In genomic region chr20:14622796-14623195, GRCh38 we compare ENCODE assay signal across 11 cellular contexts.
DNase-seq lines count a peak whose midpoint lies in the region; ATAC-seq and TF ChIP-seq lines count a peak whose summit lies in the region.
"Had no signal": no experiment of that assay in that cellular context is flagged by ENCODE, and none has a peak within 500 bp of the region (broad histone marks: within the 10 kb centered on the region; RNA-seq: fewer than 3 reads in every experiment).

No MANE protein-coding gene starts in this region.

- TF ChIP-seq POLR2A in esophagus squamous epithelium (IDR thresholded peaks at IDR 0.05): no peak

- no peaks in the 10 kb centered on the region for H3K27me3 Mint-ChIP-seq in type B pancreatic cell
- H3K27me3 Mint-ChIP-seq: dendritic cell treated with granulocyte-macrophage colony-stimulating factor and Interleukin-4, amounts not matched to agents 40 ng/mL and 50 ng/mL, for 4 days had no signal

- no peaks in the 10 kb centered on the region for H3K9me3 ChIP-seq in NT2/D1 (ENCODE audit: insufficient read depth, low read length)
- no peaks in the 10 kb centered on the region for H3K9me3 ChIP-seq in parathyroid adenoma (ENCODE audit: control insufficient read depth, low read length)
- no peaks in the 10 kb centered on the region for H3K9me3 ChIP-seq in esophagus squamous epithelium

- H3K36me3 Mint-ChIP-seq in type B pancreatic cell: no peaks in the 10 kb centered on the region

- no peak overlapping the region for H3K27ac ChIP-seq in parathyroid adenoma
- H3K27ac ChIP-seq in esophagus squamous epithelium: no peak overlapping the region

- no peak overlapping the region for H3K4me2 ChIP-seq in parathyroid adenoma (ENCODE audit: low read length)

- WGBS in esophagus squamous epithelium, 2 donors: 42 to 46% methylated on average over 2 of the region's 2 CpGs

- H3K79me2 ChIP-seq in parathyroid adenoma: no peaks in the 10 kb centered on the region

- H3K4me3 ChIP-seq in NT2/D1 (ENCODE audit: insufficient read length, low read depth): no peak overlapping the region
- no peak overlapping the region for H3K4me3 ChIP-seq in parathyroid adenoma (ENCODE audit: low read depth, low read length)
- H3K4me3 ChIP-seq in esophagus squamous epithelium: no peak overlapping the region

- H3K9me3 Mint-ChIP-seq in type B pancreatic cell: no peaks in the 10 kb centered on the region

- DNase-seq in NT2/D1 (ENCODE audit: low read depth, low spot score) (peak; percentile 16), esophagus squamous epithelium (lab: John Stamatoyannopoulos, UW) (no peak), cerebellar nuclear complex (lab: John Stamatoyannopoulos, UW) (no peak), type B pancreatic cell (ENCODE audit: extremely low spot score, unreplicated experiment) (no peak)
- DNase-seq: activated T-cell treated with anti-CD3 and anti-CD28 coated beads, Interleukin-2, amount 50 U/mL, for 72 hours; GF-D8; NCI-H526 had no signal

- intact Hi-C loops in esophagus squamous epithelium (cut with DNase I): no loop called here

- H3K9ac ChIP-seq in NT2/D1 (ENCODE audit: insufficient read length, low read depth) (no peak overlapping the region), parathyroid adenoma (no peak overlapping the region)

- H3K27me3 ChIP-seq in NT2/D1 (ENCODE audit: insufficient read depth, insufficient read length) (no peaks in the 10 kb centered on the region), parathyroid adenoma (ENCODE audit: control insufficient read depth, insufficient read depth, low read length) (no peaks in the 10 kb centered on the region), esophagus squamous epithelium (no peaks in the 10 kb centered on the region)

- TF ChIP-seq CTCF in GM12872 (IDR thresholded peaks at IDR 0.05; ENCODE audit: insufficient read depth, low read depth, low read length) (0 out of 3 replicates have a peak, but pooled peaks have one; percentile 1), parathyroid adenoma (IDR thresholded peaks at IDR 0.05) (peak; percentile 13), esophagus squamous epithelium (IDR thresholded peaks at IDR 0.05) (peak in 1 of 6 experiments; percentile 24), type B pancreatic cell (conservative IDR thresholded peaks at IDR 0.05) (no peak)

- H3K4me1 ChIP-seq in NT2/D1 (ENCODE audit: insufficient read depth, insufficient read length) (no peaks in the 10 kb centered on the region), parathyroid adenoma (peaks cover 35% of the 10 kb centered on the region), esophagus squamous epithelium (no peaks in the 10 kb centered on the region)

- no peaks in the 10 kb centered on the region for H3K36me3 ChIP-seq in NT2/D1 (ENCODE audit: insufficient read depth, insufficient read length, low read length)
- no peaks in the 10 kb centered on the region for H3K36me3 ChIP-seq in parathyroid adenoma (ENCODE audit: control insufficient read depth, insufficient read depth, low read length)
- no peaks in the 10 kb centered on the region for H3K36me3 ChIP-seq in esophagus squamous epithelium

- peak overlapping the region; percentile 48 for H2AFZ ChIP-seq in parathyroid adenoma

- H3K4me1 Mint-ChIP-seq in type B pancreatic cell (ENCODE audit: unreplicated experiment): peaks cover 11% of the 10 kb centered on the region

- H3K27ac Mint-ChIP-seq in type B pancreatic cell: no peak overlapping the region
- H3K27ac Mint-ChIP-seq: activated T-cell treated with anti-CD3 and anti-CD28 coated beads, Interleukin-2, amount 50 U/mL, for 72 hours; dendritic cell treated with granulocyte-macrophage colony-stimulating factor and Interleukin-4, amounts not matched to agents 40 ng/mL and 50 ng/mL, for 4 days had no signal

- no peak overlapping the region for H3K4me3 Mint-ChIP-seq in type B pancreatic cell
- H3K4me3 Mint-ChIP-seq: activated T-cell treated with anti-CD3 and anti-CD28 coated beads, Interleukin-2, amount 50 U/mL, for 72 hours; dendritic cell treated with granulocyte-macrophage colony-stimulating factor and Interleukin-4, amounts not matched to agents 40 ng/mL and 50 ng/mL, for 4 days had no signal

- peak; percentile 33 for ATAC-seq in esophagus mucosa
- ATAC-seq: activated T-cell treated with anti-CD3 and anti-CD28 coated beads, Interleukin-2, amount 50 U/mL, for 72 hours had no signal
